ENCODE assay signal across 20 cellular contexts in genomic region chr1:235817101-235817725, GRCh38.
"Had no signal": no experiment of that assay in that cellular context is flagged by ENCODE, and none has a peak within 500 bp of the region (broad histone marks: within the 10 kb centered on the region; RNA-seq: fewer than 3 reads in every experiment).

No MANE protein-coding gene starts in this region.

- DNase-seq: activated CD4-positive, alpha-beta T cell treated with anti-CD3 and anti-CD28 coated beads for 36 hours; activated CD8-positive, alpha-beta T cell treated with anti-CD3 and anti-CD28 coated beads, Interleukin-2, amount 10 ng/mL, durations not matched to agents 7 days and 5 days; activated naive CD4-positive, alpha-beta T cell treated with anti-CD3 and anti-CD28 coated beads for 36 hours; amniotic stem cell; body of pancreas; central memory CD4-positive, alpha-beta T cell; cortex of kidney; effector CD8-positive, alpha-beta T cell; kidney; left ventricle myocardium inferior; mesenchymal stem cell; ovary; sigmoid colon; stimulated activated CD4-positive, alpha-beta T cell treated with anti-CD3 and anti-CD28 coated beads, Interleukin-2, amount 100 ng/mL, for 24 hours; stimulated activated naive CD4-positive, alpha-beta T cell; T1000; upper lobe of left lung; WERI-Rb-1 had no signal

- H3K27ac ChIP-seq: body of pancreas, gastroesophageal sphincter, left ventricle myocardium inferior, ovary, sigmoid colon, upper lobe of left lung, WERI-Rb-1 had no signal

- H3K9me3 ChIP-seq: body of pancreas, gastroesophageal sphincter, left ventricle myocardium inferior, ovary, sigmoid colon, upper lobe of left lung had no signal

- H3K4me3 Mint-ChIP-seq: activated CD4-positive, alpha-beta T cell treated with anti-CD3 and anti-CD28 coated beads for 36 hours; activated CD8-positive, alpha-beta T cell treated with anti-CD3 and anti-CD28 coated beads, Interleukin-2, amount 10 ng/mL, durations not matched to agents 7 days and 5 days; activated naive CD4-positive, alpha-beta T cell treated with anti-CD3 and anti-CD28 coated beads for 36 hours; activated T-helper 17 cell treated with anti-CD3 and anti-CD28 coated beads, Interleukin-2, amount 50 U/mL, for 72 hours had no signal

- H3K4me1 ChIP-seq: body of pancreas, left ventricle myocardium inferior, upper lobe of left lung had no signal

- H3K27me3 Mint-ChIP-seq: activated CD4-positive, alpha-beta T cell treated with anti-CD3 and anti-CD28 coated beads for 36 hours; activated T-helper 17 cell treated with anti-CD3 and anti-CD28 coated beads, Interleukin-2, amount 50 U/mL, for 72 hours had no signal

- H3K27me3 ChIP-seq: body of pancreas, gastroesophageal sphincter, ovary, sigmoid colon, upper lobe of left lung had no signal

- H3K4me3 ChIP-seq: body of pancreas, gastroesophageal sphincter, left ventricle myocardium inferior, ovary, sigmoid colon, upper lobe of left lung had no signal

- H3K27ac Mint-ChIP-seq: activated CD4-positive, alpha-beta T cell treated with anti-CD3 and anti-CD28 coated beads for 36 hours; activated CD8-positive, alpha-beta T cell treated with anti-CD3 and anti-CD28 coated beads, Interleukin-2, amount 10 ng/mL, durations not matched to agents 7 days and 5 days; activated naive CD4-positive, alpha-beta T cell treated with anti-CD3 and anti-CD28 coated beads for 36 hours; activated T-helper 17 cell treated with anti-CD3 and anti-CD28 coated beads, Interleukin-2, amount 50 U/mL, for 72 hours had no signal

- H3K36me3 ChIP-seq: gastroesophageal sphincter, ovary, sigmoid colon, WERI-Rb-1 had no signal

- H3K9me3 Mint-ChIP-seq: activated naive CD4-positive, alpha-beta T cell treated with anti-CD3 and anti-CD28 coated beads for 36 hours; activated T-helper 17 cell treated with anti-CD3 and anti-CD28 coated beads, Interleukin-2, amount 50 U/mL, for 72 hours had no signal
